In genomic region chr14:69288001-69288771, GRCh38 we compare ENCODE assay signal across 9 cellular contexts. TPM values are rescaled to one million over a fixed set of nuclear protein-coding genes. Genes with fewer than 3 reads are reported as not detected.
DNase-seq lines count a peak whose midpoint lies in the region; ATAC-seq, FAIRE-seq and TF ChIP-seq lines count a peak whose summit lies in the region.
"Had no signal": no experiment of that assay in that cellular context is flagged by ENCODE, and none has a peak within 500 bp of the region (broad histone marks: within the 10 kb centered on the region; RNA-seq: fewer than 3 reads in every experiment).

No MANE protein-coding gene starts in this region.

- DNase-seq in HFFc6 (peak; percentile 23), astrocyte (ENCODE audit: low read depth) (peak; percentile 67), iPS-NIHi11 (ENCODE audit: low spot score) (peak; percentile 53), thoracic aorta (ENCODE audit: low spot score) (no peak), SW480 (ENCODE audit: low spot score) (no peak)
- DNase-seq in activated naive CD4-positive, alpha-beta T cell treated with anti-CD3 and anti-CD28 coated beads for 36 hours, result no peak
- no peak for DNase-seq in activated naive CD8-positive, alpha-beta T cell treated with anti-CD3 and anti-CD28 coated beads for 36 hours
- DNase-seq: T-cell had no signal

- H3K4me2 ChIP-seq in astrocyte (ENCODE audit: low read length), result no peak overlapping the region

- no peak for FAIRE-seq in astrocyte (lab: Jason Lieb, UNC)
- FAIRE-seq: frontal cortex had no signal

- H3K4me1 Mint-ChIP-seq in HFFc6 (ENCODE audit: low read depth), result peaks cover 8% of the 10 kb centered on the region
- H3K4me1 Mint-ChIP-seq in astrocyte (ENCODE audit: low read depth, unreplicated experiment), result peaks cover 6% of the 10 kb centered on the region
- no peaks in the 10 kb centered on the region for H3K4me1 Mint-ChIP-seq in activated naive CD4-positive, alpha-beta T cell treated with anti-CD3 and anti-CD28 coated beads for 36 hours (ENCODE audit: low read depth)
- H3K4me1 Mint-ChIP-seq in activated naive CD8-positive, alpha-beta T cell treated with anti-CD3 and anti-CD28 coated beads for 36 hours, result no peaks in the 10 kb centered on the region
- H3K4me1 Mint-ChIP-seq: T-cell had no signal

- no peak overlapping the region for H3K4me3 ChIP-seq in astrocyte (ENCODE audit: insufficient read depth, low read depth, low read length)
- H3K4me3 ChIP-seq in thoracic aorta, result no peak overlapping the region

- intact Hi-C loops in activated naive CD4-positive, alpha-beta T cell treated with anti-CD3 and anti-CD28 coated beads for 36 hours (cut with micrococcal nuclease), result no loop called here

- H3K27ac Mint-ChIP-seq in HFFc6 (no peak overlapping the region), astrocyte (ENCODE audit: unreplicated experiment) (no peak overlapping the region)
- H3K27ac Mint-ChIP-seq in activated naive CD4-positive, alpha-beta T cell treated with anti-CD3 and anti-CD28 coated beads for 36 hours, result no peak overlapping the region
- no peak overlapping the region for H3K27ac Mint-ChIP-seq in activated naive CD8-positive, alpha-beta T cell treated with anti-CD3 and anti-CD28 coated beads for 36 hours
- H3K27ac Mint-ChIP-seq: T-cell had no signal

- no peak overlapping the region for H2AFZ ChIP-seq in astrocyte (ENCODE audit: low read depth, low read length)

- H3K36me3 ChIP-seq in astrocyte (ENCODE audit: insufficient read depth, low read length) (no peaks in the 10 kb centered on the region), thoracic aorta (no peaks in the 10 kb centered on the region)

- H3K79me2 ChIP-seq in astrocyte (ENCODE audit: insufficient read depth, low read length), result no peaks in the 10 kb centered on the region

- H3K27me3 Mint-ChIP-seq in HFFc6 (ENCODE audit: insufficient read depth) (peaks cover 20% of the 10 kb centered on the region), astrocyte (ENCODE audit: low read depth, unreplicated experiment) (peaks cover 24% of the 10 kb centered on the region)
- no peaks in the 10 kb centered on the region for H3K27me3 Mint-ChIP-seq in activated naive CD4-positive, alpha-beta T cell treated with anti-CD3 and anti-CD28 coated beads for 36 hours (ENCODE audit: low read depth)
- H3K27me3 Mint-ChIP-seq in activated naive CD8-positive, alpha-beta T cell treated with anti-CD3 and anti-CD28 coated beads for 36 hours, result no peaks in the 10 kb centered on the region

- H3K4me1 ChIP-seq in astrocyte (ENCODE audit: insufficient read depth, low read length), result peaks cover 6% of the 10 kb centered on the region
- peaks cover 5 to 15% of the 10 kb centered on the region in 2 donors for H3K4me1 ChIP-seq in thoracic aorta (ENCODE audit: control insufficient read depth in 1 of 2, low read depth in 2 of 2)

- no peak overlapping the region for H3K9ac ChIP-seq in astrocyte (ENCODE audit: low read length)

- no peak overlapping the region for H3K4me3 Mint-ChIP-seq in HFFc6
- no peak overlapping the region for H3K4me3 Mint-ChIP-seq in astrocyte (ENCODE audit: unreplicated experiment)
- H3K4me3 Mint-ChIP-seq in activated naive CD4-positive, alpha-beta T cell treated with anti-CD3 and anti-CD28 coated beads for 36 hours, result no peak overlapping the region
- H3K4me3 Mint-ChIP-seq in activated naive CD8-positive, alpha-beta T cell treated with anti-CD3 and anti-CD28 coated beads for 36 hours, result no peak overlapping the region
- H3K4me3 Mint-ChIP-seq: T-cell had no signal

- no peak for ATAC-seq in thoracic aorta (ENCODE audit: insufficient number of reproducible peaks, low FRiP score, low read depth)
- ATAC-seq: T-cell had no signal

- H3K9me3 Mint-ChIP-seq in HFFc6 (no peaks in the 10 kb centered on the region), astrocyte (ENCODE audit: unreplicated experiment) (no peaks in the 10 kb centered on the region)
- no peaks in the 10 kb centered on the region for H3K9me3 Mint-ChIP-seq in activated naive CD4-positive, alpha-beta T cell treated with anti-CD3 and anti-CD28 coated beads for 36 hours
- H3K9me3 Mint-ChIP-seq in activated naive CD8-positive, alpha-beta T cell treated with anti-CD3 and anti-CD28 coated beads for 36 hours, result no peaks in the 10 kb centered on the region
- H3K9me3 Mint-ChIP-seq: T-cell had no signal

- no peaks in the 10 kb centered on the region for H4K20me1 ChIP-seq in astrocyte (ENCODE audit: insufficient read depth, low read length)

- CTCF ChIA-PET in activated naive CD4-positive, alpha-beta T cell treated with anti-CD3 and anti-CD28 coated beads for 36 hours (lab: Charles Lee), result interaction anchor here (0.7 kb wide), 1 partner anchor 297 kb away, joined by 3 read pairs; no protein-coding TSS in a partner anchor

- H3K27me3 ChIP-seq in astrocyte (ENCODE audit: insufficient read depth, low read length) (peaks cover 2% of the 10 kb centered on the region), thoracic aorta (replicated peaks; ENCODE audit: insufficient read depth) (no peaks in the 10 kb centered on the region)

- TF ChIP-seq CTCF in HFFc6 (IDR thresholded peaks at IDR 0.05) (peak; percentile 75), astrocyte (IDR thresholded peaks at IDR 0.05; ENCODE audit: insufficient read depth, low read depth, low read length) (peak; percentile 27), thoracic aorta (IDR thresholded peaks at IDR 0.05) (no peak)

- H3K9me3 ChIP-seq in astrocyte (ENCODE audit: insufficient read depth, low read depth, low read length) (no peaks in the 10 kb centered on the region), thoracic aorta (no peaks in the 10 kb centered on the region)

- H3K27ac ChIP-seq in astrocyte (ENCODE audit: low read depth, low read length), result no peak overlapping the region
- H3K27ac ChIP-seq in thoracic aorta, result peak overlapping the region; percentile 9 to 11

- H3K36me3 Mint-ChIP-seq in HFFc6 (ENCODE audit: low read depth) (no peaks in the 10 kb centered on the region), astrocyte (ENCODE audit: low read depth, unreplicated experiment) (no peaks in the 10 kb centered on the region)
- H3K36me3 Mint-ChIP-seq in activated naive CD4-positive, alpha-beta T cell treated with anti-CD3 and anti-CD28 coated beads for 36 hours (ENCODE audit: low read depth), result no peaks in the 10 kb centered on the region
- H3K36me3 Mint-ChIP-seq in activated naive CD8-positive, alpha-beta T cell treated with anti-CD3 and anti-CD28 coated beads for 36 hours, result no peaks in the 10 kb centered on the region
- H3K36me3 Mint-ChIP-seq: T-cell had no signal

RNA-seq across cellular contexts. Expression of gene GALNT16, which starts 28.2 kb away (rescaled TPM):
- under 1 TPM; 0.11 to 0.38 (median 0.24) TPM for total RNA-seq in HFFc6 (2021; fragmentation: NEBNext Ultra II Directional; extraction: Animal tissue kit (Norgen Biotek cat#: 25700))
- total RNA-seq in astrocyte (6.2 and 6.3 TPM in 2 replicates), thoracic aorta (10 to 100 TPM; 12.1 to 15.8 TPM)
- total RNA-seq in activated naive CD4-positive, alpha-beta T cell treated with anti-CD3 and anti-CD28 coated beads for 36 hours, result under 1 TPM in 1 of 2 experiments, not detected in 1; 0.02 TPM
- total RNA-seq in activated naive CD8-positive, alpha-beta T cell treated with anti-CD3 and anti-CD28 coated beads for 36 hours, result under 1 TPM; 0.50 to 0.56 TPM

Comparison
In these comparisons a context has a peak if more than half of its experiments do, and no peak if none do; other contexts are left out.
1. DNase-seq: peak in HFFc6 (single experiment), astrocyte (single experiment) and iPS-NIHi11 (single experiment); none in thoracic aorta (single experiment), SW480 (single experiment), activated naive CD4-positive, alpha-beta T cell treated with anti-CD3 and anti-CD28 coated beads for 36 hours (single experiment) and activated naive CD8-positive, alpha-beta T cell treated with anti-CD3 and anti-CD28 coated beads for 36 hours (single experiment).